8 cellular contexts compared by ENCODE assay signal in genomic region chr1:3312894-3313578, GRCh38.
DNase-seq lines count a peak whose midpoint lies in the region; ATAC-seq and TF ChIP-seq lines count a peak whose summit lies in the region.

No MANE protein-coding gene starts in this region.

- no peaks in the 10 kb centered on the region for H4K20me1 ChIP-seq in hepatocyte (ENCODE audit: insufficient read depth, poor library complexity, severe bottlenecking)

- H3K4me3 ChIP-seq in BE2C (ENCODE audit: low read depth, low read length) (no peak overlapping the region), hepatocyte (no peak overlapping the region), gastrocnemius medialis (peak overlapping the region in 2 of 4 donors; percentile 3 to 41)

- H3K36me3 ChIP-seq in BE2C = no peaks in the 10 kb centered on the region
- H3K36me3 ChIP-seq in hepatocyte (replicated peaks; ENCODE audit: insufficient read depth, low read depth) = no peaks in the 10 kb centered on the region
- no peaks in the 10 kb centered on the region for H3K36me3 ChIP-seq in gastrocnemius medialis

- DNase-seq in BE2C (peak; percentile 70), OCI-M1 (lab: John Stamatoyannopoulos, UW) (peak; percentile 16), amygdala (lab: John Stamatoyannopoulos, UW) (peak in 36 of 56 donors; percentile 4 to 76 (median 48)), hepatocyte (ENCODE audit: low spot score) (peak; percentile 96), gastrocnemius medialis (peak; percentile 69 to 79), D341Med (ENCODE audit: low spot score) (no peak), GM13977 (ENCODE audit: low spot score) (no peak)

- in situ Hi-C loops in gastrocnemius medialis (cut with MboI; ENCODE audit: low sequenced_read_pairs in 4 of 4) = loop anchor here in 1 of 4 donors (25.0 kb wide), 1 partner anchor 301 kb away; the partner anchor contains the start of gene ACTRT2
- in situ Hi-C loops in GM13977 (cut with MboI; ENCODE audit: low pct_unique_long_range_greater_than_20kb, low sequenced_read_pairs, unreplicated experiment) = no loop called here

- WGBS in hepatocyte (ENCODE audit: low lambda C conversion rate, missing lambda C conversion rate) = 39% methylated on average over 38 of the region's 38 CpGs

- H3K27ac ChIP-seq in hepatocyte (peak overlapping the region; percentile 92), gastrocnemius medialis (peak overlapping the region; percentile 63 to 73 (median 72))

- intact Hi-C loops in gastrocnemius medialis (cut with DNase I; ENCODE audit: low total_unique reads) = loop anchor here (2.0 kb wide), 1 partner anchor 22 kb away; no protein-coding TSS in a partner anchor

- H3K9me2 ChIP-seq in hepatocyte (replicated peaks; ENCODE audit: insufficient read depth) = no peaks in the 10 kb centered on the region

- peak in 1 of 2 donors; percentile 44 for TF ChIP-seq POLR2A in gastrocnemius medialis (IDR thresholded peaks at IDR 0.05)

- H3K9me3 ChIP-seq in BE2C (no peaks in the 10 kb centered on the region), hepatocyte (ENCODE audit: low read depth) (no peaks in the 10 kb centered on the region), gastrocnemius medialis (no peaks in the 10 kb centered on the region)

- H3K79me2 ChIP-seq in hepatocyte = no peaks in the 10 kb centered on the region

- H3K4me1 ChIP-seq in BE2C (no peaks in the 10 kb centered on the region), hepatocyte (ENCODE audit: insufficient read depth) (peaks cover 25% of the 10 kb centered on the region), gastrocnemius medialis (peaks cover 11% of the 10 kb centered on the region in 2 donors)

- ATAC-seq in gastrocnemius medialis (peak; percentile 89 to 93), HG03469 (IDR thresholded peaks at IDR 0.05; ENCODE audit: unreplicated experiment) (no peak)

- H2AFZ ChIP-seq in hepatocyte = no peak overlapping the region

- H3K27me3 ChIP-seq in BE2C (peaks cover 4% of the 10 kb centered on the region; the same call in 1 of the 2 replicates), hepatocyte (peaks cover 4% of the 10 kb centered on the region), gastrocnemius medialis (peaks cover 43 to 49% (median 46%) of the 10 kb centered on the region in 3 donors)

- H3K4me2 ChIP-seq in hepatocyte = peak overlapping the region; percentile 45

- no peak for TF ChIP-seq CTCF in BE2C (IDR thresholded peaks at IDR 0.05; ENCODE audit: low read depth, low read length)
- no peak for TF ChIP-seq CTCF in hepatocyte (IDR thresholded peaks at IDR 0.05; ENCODE audit: poor library complexity)
- TF ChIP-seq CTCF in gastrocnemius medialis (IDR thresholded peaks at IDR 0.05 in 4 of 5, conservative IDR thresholded peaks at IDR 0.05 in 1 of 5) = no peak
- TF ChIP-seq CTCF in GM13977 (IDR thresholded peaks at IDR 0.05; ENCODE audit: extremely low read depth, insufficient read depth, missing control alignments) = no peak

Comparison
In these comparisons a context has a peak if more than half of its experiments do, and no peak if none do; other contexts are left out.
1. DNase-seq: peak in BE2C (single experiment), OCI-M1 (single experiment), amygdala (36 of 56), hepatocyte (single experiment) and gastrocnemius medialis (2 of 2); none in D341Med (single experiment) and GM13977 (single experiment).